12 cellular contexts compared by ENCODE assay signal in genomic region chr20:37337208-37337955, GRCh38. TPM values are rescaled to one million over a fixed set of nuclear protein-coding genes. Genes with fewer than 3 reads are reported as not detected.
DNase-seq lines count a peak whose midpoint lies in the region; ATAC-seq and TF ChIP-seq lines count a peak whose summit lies in the region.
"Had no signal": no experiment of that assay in that cellular context is flagged by ENCODE, and none has a peak within 500 bp of the region (broad histone marks: within the 10 kb centered on the region; RNA-seq: fewer than 3 reads in every experiment).

No MANE protein-coding gene starts in this region.

- WGBS in spleen, 5 donors: 62 to 71% (median 67%) methylated on average over 7 of the region's 7 CpGs

- peak overlapping the region in 7 of 8 donors; percentile 29 to 83 (median 76) for H3K27ac ChIP-seq in spleen
- H3K27ac ChIP-seq: SJSA1 had no signal

- no peaks in the 10 kb centered on the region for H3K9me3 ChIP-seq in spleen
- H3K9me3 ChIP-seq: SJSA1 had no signal

- H3K4me3 ChIP-seq in spleen: no peak overlapping the region
- H3K4me3 ChIP-seq: SJSA1 had no signal

- H3K9me3 Mint-ChIP-seq in T-helper 2 cell treated with Interferon-gamma antibody and Interleukin-4, amounts not matched to agents 5 μg/mL and 100 μg/mL, for 36 hours: no peaks in the 10 kb centered on the region
- H3K9me3 Mint-ChIP-seq in dendritic cell treated with granulocyte-macrophage colony-stimulating factor and Interleukin-4, amounts not matched to agents 40 ng/mL and 50 ng/mL, for 4 days: no peaks in the 10 kb centered on the region

- peak overlapping the region; percentile 26 for H3K4me3 Mint-ChIP-seq in T-helper 2 cell treated with Interferon-gamma antibody and Interleukin-4, amounts not matched to agents 5 μg/mL and 100 μg/mL, for 36 hours
- peak overlapping the region; percentile 30 for H3K4me3 Mint-ChIP-seq in dendritic cell treated with granulocyte-macrophage colony-stimulating factor and Interleukin-4, amounts not matched to agents 40 ng/mL and 50 ng/mL, for 4 days

- H3K36me3 ChIP-seq in spleen: no peaks in the 10 kb centered on the region
- H3K36me3 ChIP-seq: SJSA1 had no signal

- peak; percentile 24 for ATAC-seq in HG03196 (IDR thresholded peaks at IDR 0.05; ENCODE audit: unreplicated experiment)

- TF ChIP-seq POLR2A in spleen (IDR thresholded peaks at IDR 0.05): no peak

- TF ChIP-seq CTCF in spleen (IDR thresholded peaks at IDR 0.05 in 8 of 11, conservative IDR thresholded peaks at IDR 0.05 in 3 of 11): no peak

- no peaks in the 10 kb centered on the region for H3K27me3 Mint-ChIP-seq in T-helper 2 cell treated with Interferon-gamma antibody and Interleukin-4, amounts not matched to agents 5 μg/mL and 100 μg/mL, for 36 hours (ENCODE audit: low read depth)
- peaks cover 4% of the 10 kb centered on the region for H3K27me3 Mint-ChIP-seq in dendritic cell treated with granulocyte-macrophage colony-stimulating factor and Interleukin-4, amounts not matched to agents 40 ng/mL and 50 ng/mL, for 4 days

- no peaks in the 10 kb centered on the region for H3K36me3 Mint-ChIP-seq in T-helper 2 cell treated with Interferon-gamma antibody and Interleukin-4, amounts not matched to agents 5 μg/mL and 100 μg/mL, for 36 hours (ENCODE audit: low read depth)
- H3K36me3 Mint-ChIP-seq in dendritic cell treated with granulocyte-macrophage colony-stimulating factor and Interleukin-4, amounts not matched to agents 40 ng/mL and 50 ng/mL, for 4 days (ENCODE audit: low read depth): no peaks in the 10 kb centered on the region

- no peaks in the 10 kb centered on the region for H3K27me3 ChIP-seq in spleen (replicated peaks in 1 of 7)
- H3K27me3 ChIP-seq: SJSA1 had no signal

- H3K4me1 ChIP-seq in spleen: peaks cover 15 to 45% (median 31%) of the 10 kb centered on the region in 6 donors

- no peak for DNase-seq in T-helper 2 cell treated with Interferon-gamma antibody and Interleukin-4, amounts not matched to agents 5 μg/mL and 100 μg/mL, for 36 hours (ENCODE audit: low spot score)
- DNase-seq in T-helper 2 cell (no peak), spleen (peak; percentile 58), HT-29 (ENCODE audit: low spot score) (no peak), NCI-H446 treated with DMSO at 0.1 percent for 48 hours (lab: John Stamatoyannopoulos, UW) (no peak), T1000 (lab: John Stamatoyannopoulos, UW) (no peak)
- DNase-seq: glutamatergic neuron, H7, NCI-H526 treated with DMSO at 0.1 percent for 48 hours had no signal

- intact Hi-C loops in dendritic cell treated with granulocyte-macrophage colony-stimulating factor and Interleukin-4, amounts not matched to agents 40 ng/mL and 50 ng/mL, for 4 days (cut with micrococcal nuclease): loop anchor here (1.0 kb wide), 1 partner anchor 8 kb away; no protein-coding TSS in a partner anchor
- intact Hi-C loops in spleen (cut with DNase I; ENCODE audit: low total_unique reads): no loop called here

- H3K27ac Mint-ChIP-seq in T-helper 2 cell treated with Interferon-gamma antibody and Interleukin-4, amounts not matched to agents 5 μg/mL and 100 μg/mL, for 36 hours: peak overlapping the region; percentile 38
- peak overlapping the region; percentile 91 for H3K27ac Mint-ChIP-seq in dendritic cell treated with granulocyte-macrophage colony-stimulating factor and Interleukin-4, amounts not matched to agents 40 ng/mL and 50 ng/mL, for 4 days

- H3K4me1 Mint-ChIP-seq in T-helper 2 cell treated with Interferon-gamma antibody and Interleukin-4, amounts not matched to agents 5 μg/mL and 100 μg/mL, for 36 hours (ENCODE audit: low read depth): peaks cover 16% of the 10 kb centered on the region
- peaks cover 65% of the 10 kb centered on the region for H3K4me1 Mint-ChIP-seq in dendritic cell treated with granulocyte-macrophage colony-stimulating factor and Interleukin-4, amounts not matched to agents 40 ng/mL and 50 ng/mL, for 4 days (ENCODE audit: low read depth)

RNA-seq across cellular contexts. Expression of gene SRC, which starts 8.6 kb away (rescaled TPM):
- total RNA-seq in spleen: 10 to 100 TPM; 27.3 to 68.0 (median 36.1) TPM
- polyA plus RNA-seq in spleen: 10 to 100 TPM in 2 of 3 donors, 1 to 10 TPM in 1; 7.0 to 28.7 (median 10.1) TPM
- 113 and 161 TPM in 2 replicates for total RNA-seq in HT-29 (2014; rRNA removed; shearing (Covaris generic))

RNA-seq across cellular contexts. Expression of gene MANBAL, which starts 47.9 kb away (rescaled TPM):
- total RNA-seq in spleen: 10 to 100 TPM; 10.7 to 24.7 (median 18.1) TPM
- polyA plus RNA-seq in spleen: 10 to 100 TPM; 30.2 to 33.0 (median 32.3) TPM
- total RNA-seq in HT-29 (2014; rRNA removed; shearing (Covaris generic)): 28.0 and 33.1 TPM in 2 replicates
